ENCODE assay signal across 17 cellular contexts in genomic region chr15:68286256-68286655, GRCh38. TPM values are rescaled to one million over a fixed set of nuclear protein-coding genes. Genes with fewer than 3 reads are reported as not detected.
DNase-seq lines count a peak whose midpoint lies in the region; TF ChIP-seq lines count a peak whose summit lies in the region.
"Had no signal": no experiment of that assay in that cellular context is flagged by ENCODE, and none has a peak within 500 bp of the region (broad histone marks: within the 10 kb centered on the region; RNA-seq: fewer than 3 reads in every experiment).

No MANE protein-coding gene starts in this region.

- H3K27ac Mint-ChIP-seq in activated T-cell treated with anti-CD3 and anti-CD28 coated beads, Interleukin-2, amount 50 U/mL, for 24 hours: peak overlapping the region; percentile 68
- peak overlapping the region; percentile 4; the same call in 1 of the 2 replicates for H3K27ac Mint-ChIP-seq in HFFc6
- peak overlapping the region; percentile 83 for H3K27ac Mint-ChIP-seq in chondrocyte (ENCODE audit: unreplicated experiment)
- H3K27ac Mint-ChIP-seq in osteocyte (ENCODE audit: unreplicated experiment): peak overlapping the region; percentile 75
- H3K27ac Mint-ChIP-seq: activated naive CD4-positive, alpha-beta T cell treated with anti-CD3 and anti-CD28 coated beads for 36 hours had no signal

- no peak for DNase-seq in activated T-cell treated with anti-CD3 and anti-CD28 coated beads, Interleukin-2, amount 50 U/mL, for 24 hours
- DNase-seq in activated T-cell treated with anti-CD3 and anti-CD28 coated beads, Interleukin-2, amount 50 U/mL, for 1 hour: no peak
- DNase-seq in HFFc6: no peak
- DNase-seq in chondrocyte (ENCODE audit: low spot score): no peak
- no peak for DNase-seq in osteocyte (ENCODE audit: extremely low spot score, unreplicated experiment)
- DNase-seq in medulla oblongata (ENCODE audit: extremely low spot score): no peak
- DNase-seq in activated naive CD4-positive, alpha-beta T cell treated with Interleukin-2 at 50 U/mL for 16 hours: no peak
- no peak for DNase-seq in HK-2 (ENCODE audit: unreplicated experiment)
- DNase-seq: activated CD4-positive, alpha-beta T cell treated with anti-CD3 and anti-CD28 coated beads for 1 hour; activated naive CD4-positive, alpha-beta T cell treated with anti-CD3 and anti-CD28 coated beads for 36 hours; BE2C; colonic mucosa; glutamatergic neuron; left cardiac atrium; midbrain; NCI-H2171 treated with DMSO at 0.1 percent for 48 hours; stimulated activated CD4-positive, alpha-beta T cell treated with anti-CD3 and anti-CD28 coated beads, Interleukin-4, amount 100 ng/mL, for 24 hours had no signal

- H3K36me3 Mint-ChIP-seq in activated T-cell treated with anti-CD3 and anti-CD28 coated beads, Interleukin-2, amount 50 U/mL, for 24 hours (ENCODE audit: low read depth): peaks cover 72% of the 10 kb centered on the region
- H3K36me3 Mint-ChIP-seq in HFFc6 (ENCODE audit: low read depth) (peaks cover 37% of the 10 kb centered on the region), chondrocyte (ENCODE audit: low read depth) (peaks cover 33% of the 10 kb centered on the region), osteocyte (ENCODE audit: unreplicated experiment) (peaks cover 55% of the 10 kb centered on the region)

- TF ChIP-seq CTCF in HFFc6 (IDR thresholded peaks at IDR 0.05): no peak
- no peak for TF ChIP-seq CTCF in chondrocyte (IDR thresholded peaks at IDR 0.05)
- TF ChIP-seq CTCF in osteocyte (IDR thresholded peaks at IDR 0.05): no peak

- no peak overlapping the region for H3K4me3 Mint-ChIP-seq in activated T-cell treated with anti-CD3 and anti-CD28 coated beads, Interleukin-2, amount 50 U/mL, for 24 hours
- no peak overlapping the region for H3K4me3 Mint-ChIP-seq in HFFc6
- H3K4me3 Mint-ChIP-seq in chondrocyte (ENCODE audit: unreplicated experiment): no peak overlapping the region
- H3K4me3 Mint-ChIP-seq in osteocyte (ENCODE audit: unreplicated experiment): peak overlapping the region; percentile 2
- H3K4me3 Mint-ChIP-seq: activated naive CD4-positive, alpha-beta T cell treated with anti-CD3 and anti-CD28 coated beads for 36 hours had no signal

- H3K9me3 Mint-ChIP-seq in activated T-cell treated with anti-CD3 and anti-CD28 coated beads, Interleukin-2, amount 50 U/mL, for 24 hours: no peaks in the 10 kb centered on the region
- no peaks in the 10 kb centered on the region for H3K9me3 Mint-ChIP-seq in HFFc6
- no peaks in the 10 kb centered on the region for H3K9me3 Mint-ChIP-seq in chondrocyte (ENCODE audit: low read depth)
- H3K9me3 Mint-ChIP-seq in osteocyte (ENCODE audit: unreplicated experiment): peaks cover 5% of the 10 kb centered on the region
- H3K9me3 Mint-ChIP-seq: activated naive CD4-positive, alpha-beta T cell treated with anti-CD3 and anti-CD28 coated beads for 36 hours had no signal

- no peaks in the 10 kb centered on the region for H3K27me3 Mint-ChIP-seq in activated T-cell treated with anti-CD3 and anti-CD28 coated beads, Interleukin-2, amount 50 U/mL, for 24 hours
- no peaks in the 10 kb centered on the region for H3K27me3 Mint-ChIP-seq in HFFc6 (ENCODE audit: insufficient read depth)
- H3K27me3 Mint-ChIP-seq in chondrocyte (ENCODE audit: low read depth): no peaks in the 10 kb centered on the region
- H3K27me3 Mint-ChIP-seq in osteocyte (ENCODE audit: unreplicated experiment): no peaks in the 10 kb centered on the region

- H3K4me1 Mint-ChIP-seq in activated T-cell treated with anti-CD3 and anti-CD28 coated beads, Interleukin-2, amount 50 U/mL, for 24 hours (ENCODE audit: low read depth): peaks cover 76% of the 10 kb centered on the region
- H3K4me1 Mint-ChIP-seq in HFFc6 (ENCODE audit: low read depth) (peaks cover 76% of the 10 kb centered on the region), chondrocyte (ENCODE audit: low read depth) (peaks cover 81% of the 10 kb centered on the region), osteocyte (ENCODE audit: unreplicated experiment) (peaks cover 77% of the 10 kb centered on the region)

RNA-seq across cellular contexts. Expression of gene FEM1B, which starts 8.7 kb away (rescaled TPM):
- total RNA-seq in HFFc6 (2021; fragmentation: NEBNext Ultra II Directional; extraction: Animal tissue kit (Norgen Biotek cat#: 25700)): 10 to 100 TPM; 30.7 to 38.0 (median 32.7) TPM
- total RNA-seq in chondrocyte (46.0 to 52.7 TPM (median 49.1 TPM) in 3 replicates), osteocyte (71.1 and 71.5 TPM in 2 replicates)

RNA-seq across cellular contexts. Expression of gene CLN6, which starts 56.7 kb away (rescaled TPM):
- 10 to 100 TPM; 26.0 to 45.0 (median 37.1) TPM for total RNA-seq in HFFc6 (2021; fragmentation: NEBNext Ultra II Directional; extraction: Animal tissue kit (Norgen Biotek cat#: 25700))
- 18.0 to 20.8 TPM (median 19.2 TPM) in 3 replicates for total RNA-seq in chondrocyte
- 18.7 and 20.5 TPM in 2 replicates for total RNA-seq in osteocyte

Comparison
In these comparisons a context has a peak if more than half of its experiments do, and no peak if none do; other contexts are left out.
1. H3K27ac Mint-ChIP-seq: peak in every context shown above with its lines; median percentile 83 in chondrocyte; 75 in osteocyte; 68 in activated T-cell treated with anti-CD3 and anti-CD28 coated beads, Interleukin-2, amount 50 U/mL, for 24 hours; 4 in HFFc6.